In genomic region chr1:119565131-119565772, GRCh38 we compare ENCODE assay signal across 15 cellular contexts. TPM values are rescaled to one million over a fixed set of nuclear protein-coding genes. Genes with fewer than 3 reads are reported as not detected.
DNase-seq lines count a peak whose midpoint lies in the region; ATAC-seq, FAIRE-seq and TF ChIP-seq lines count a peak whose summit lies in the region.
"Had no signal": no experiment of that assay in that cellular context is flagged by ENCODE, and none has a peak within 500 bp of the region (broad histone marks: within the 10 kb centered on the region; RNA-seq: fewer than 3 reads in every experiment).

No MANE protein-coding gene starts in this region.

- peaks cover 12% of the 10 kb centered on the region for H3K27me3 ChIP-seq in astrocyte (ENCODE audit: insufficient read depth, low read length)
- no peaks in the 10 kb centered on the region for H3K27me3 ChIP-seq in MM.1S (replicated peaks; ENCODE audit: insufficient read depth, low read length)
- H3K27me3 ChIP-seq in psoas muscle (ENCODE audit: insufficient read depth in 3 of 3, low read length in 2 of 3) = no peaks in the 10 kb centered on the region
- H3K27me3 ChIP-seq: BE2C, MG63 had no signal

- WGBS in psoas muscle, 3 donors = 82 to 90% (median 86%) methylated on average over 3 of the region's 3 CpGs

- no peaks in the 10 kb centered on the region for H3K79me2 ChIP-seq in astrocyte (ENCODE audit: insufficient read depth, low read length)
- H3K79me2 ChIP-seq in MM.1S (ENCODE audit: low read length) = no peaks in the 10 kb centered on the region

- no peaks in the 10 kb centered on the region for H3F3A ChIP-seq in MM.1S (ENCODE audit: insufficient read depth, low read length)

- no peaks in the 10 kb centered on the region for H4K20me1 ChIP-seq in astrocyte (ENCODE audit: insufficient read depth, low read length)
- H4K20me1 ChIP-seq in MM.1S (ENCODE audit: insufficient read depth, low read length) = no peaks in the 10 kb centered on the region

- no peak overlapping the region for H3K9ac ChIP-seq in astrocyte (ENCODE audit: low read length)
- H3K9ac ChIP-seq in MM.1S (ENCODE audit: low read length) = no peak overlapping the region

- DNase-seq in CD1c-positive myeloid dendritic cell (ENCODE audit: extremely low spot score) = peak; percentile 35
- DNase-seq in astrocyte (ENCODE audit: low read depth) = no peak
- no peak for DNase-seq in MM.1S
- DNase-seq in psoas muscle = no peak
- DNase-seq in NCI-H524 treated with DMSO at 0.1 percent for 48 hours (lab: John Stamatoyannopoulos, UW) = no peak
- DNase-seq: activated T-cell treated with anti-CD3 and anti-CD28 coated beads, Interleukin-2, amount 50 U/mL, for 1 hour; BE2C; MG63; nephron progenitor cell; stimulated activated CD8-positive, alpha-beta memory T cell treated with anti-CD3 and anti-CD28 coated beads, Interleukin-4, amount 100 ng/mL, for 48 hours had no signal

- H3K9me2 ChIP-seq in MM.1S (replicated peaks; ENCODE audit: insufficient read depth, low read length) = no peaks in the 10 kb centered on the region

- intact Hi-C loops in psoas muscle (cut with DNase I) = no loop called here

- ATAC-seq in GM21360 (IDR thresholded peaks at IDR 0.05; ENCODE audit: unreplicated experiment) = peak; percentile 63
- ATAC-seq in HG03571 (IDR thresholded peaks at IDR 0.05; ENCODE audit: unreplicated experiment) = no peak
- no peak for ATAC-seq in psoas muscle

- H3K27ac ChIP-seq in astrocyte (ENCODE audit: low read depth, low read length) (no peak overlapping the region), MM.1S (ENCODE audit: low read length) (no peak overlapping the region), psoas muscle (no peak overlapping the region)

- no peak for FAIRE-seq in astrocyte (lab: Jason Lieb, UNC)
- FAIRE-seq: TTC549 had no signal

- TF ChIP-seq CTCF in astrocyte (IDR thresholded peaks at IDR 0.05; ENCODE audit: insufficient read depth, low read depth, low read length) (no peak), MM.1S (IDR thresholded peaks at IDR 0.05; ENCODE audit: low read length) (no peak), psoas muscle (IDR thresholded peaks at IDR 0.05) (no peak)

- H3K4me3 ChIP-seq in astrocyte (ENCODE audit: insufficient read depth, low read depth, low read length) = no peak overlapping the region
- no peak overlapping the region for H3K4me3 ChIP-seq in MM.1S (ENCODE audit: low read length)
- no peak overlapping the region for H3K4me3 ChIP-seq in psoas muscle
- H3K4me3 ChIP-seq: MG63 had no signal

- H3K4me1 ChIP-seq in astrocyte (ENCODE audit: insufficient read depth, low read length) (no peaks in the 10 kb centered on the region), MM.1S (ENCODE audit: low read length) (no peaks in the 10 kb centered on the region), psoas muscle (no peaks in the 10 kb centered on the region)
- H3K4me1 ChIP-seq: BE2C had no signal

- H3K4me3 Mint-ChIP-seq in IgD-negative memory B cell (peak overlapping the region; percentile 26 to 90 (median 49)), astrocyte (ENCODE audit: unreplicated experiment) (no peak overlapping the region)
- H3K4me3 Mint-ChIP-seq: nephron progenitor cell had no signal

- no peaks in the 10 kb centered on the region for H3K9me3 ChIP-seq in astrocyte (ENCODE audit: insufficient read depth, low read depth, low read length)
- no peaks in the 10 kb centered on the region for H3K9me3 ChIP-seq in MM.1S (replicated peaks; ENCODE audit: insufficient read depth, low read length)
- H3K9me3 ChIP-seq in psoas muscle = no peaks in the 10 kb centered on the region
- H3K9me3 ChIP-seq: BE2C, MG63 had no signal

- H3K27ac Mint-ChIP-seq in IgD-negative memory B cell = peak overlapping the region; percentile 69 to 98 (median 87)
- peak overlapping the region; percentile 16 for H3K27ac Mint-ChIP-seq in astrocyte (ENCODE audit: unreplicated experiment)
- H3K27ac Mint-ChIP-seq: nephron progenitor cell had no signal

- H3K4me2 ChIP-seq in astrocyte (ENCODE audit: low read length) (no peak overlapping the region), MM.1S (ENCODE audit: low read depth, low read length) (no peak overlapping the region)

- H3K36me3 ChIP-seq in astrocyte (ENCODE audit: insufficient read depth, low read length) (no peaks in the 10 kb centered on the region), MM.1S (replicated peaks; ENCODE audit: insufficient read depth, low read length) (no peaks in the 10 kb centered on the region), psoas muscle (ENCODE audit: insufficient read depth in 1 of 2, low read depth in 1 of 2) (no peaks in the 10 kb centered on the region)
- H3K36me3 ChIP-seq: BE2C, MG63 had no signal

- H3K9me3 Mint-ChIP-seq in IgD-negative memory B cell (no peaks in the 10 kb centered on the region), astrocyte (ENCODE audit: unreplicated experiment) (no peaks in the 10 kb centered on the region)
- H3K9me3 Mint-ChIP-seq: nephron progenitor cell had no signal

- H3K4me1 Mint-ChIP-seq in IgD-negative memory B cell = peaks cover 26 to 61% (median 51%) of the 10 kb centered on the region in 3 donors
- peaks cover 27% of the 10 kb centered on the region for H3K4me1 Mint-ChIP-seq in astrocyte (ENCODE audit: low read depth, unreplicated experiment)
- H3K4me1 Mint-ChIP-seq: nephron progenitor cell had no signal

- H2AFZ ChIP-seq in astrocyte (ENCODE audit: low read depth, low read length) (no peak overlapping the region), MM.1S (ENCODE audit: low read length) (no peak overlapping the region)

- H3K27me3 Mint-ChIP-seq in IgD-negative memory B cell (peaks cover 5% of the 10 kb centered on the region), astrocyte (ENCODE audit: low read depth, unreplicated experiment) (peaks cover 7% of the 10 kb centered on the region)

- H3K36me3 Mint-ChIP-seq in IgD-negative memory B cell = peaks cover 1% of the 10 kb centered on the region
- H3K36me3 Mint-ChIP-seq in astrocyte (ENCODE audit: low read depth, unreplicated experiment) = peaks cover 8% of the 10 kb centered on the region

RNA-seq across cellular contexts. Expression of gene HSD3B1, which starts 58.2 kb away (rescaled TPM):
- not detected for polyA plus RNA-seq in IgD-negative memory B cell
- 0.61 and 2.8 TPM in 2 replicates for total RNA-seq in astrocyte
- total RNA-seq in psoas muscle = not detected
- not detected for polyA plus RNA-seq in psoas muscle
- total RNA-seq: skeletal muscle tissue had no signal
